Comparison of ENCODE assay signal across 1 cellular context in genomic region chr11:61971177-61972111, GRCh38.
TF ChIP-seq lines count a peak whose summit lies in the region.

No MANE protein-coding gene starts in this region.

TF ChIP-seq in HepG2, 621 proteins besides CTCF, POLR2A, EP300 and RAD21 (continued from another document and continues in another):
- TF ChIP-seq HNRNPL (IDR thresholded peaks at IDR 0.05; ENCODE audit: low read depth, low read length) (no peak), ZSCAN22 (CRISPR knock-in tag; IDR thresholded peaks at IDR 0.05) (no peak), ZXDC (CRISPR knock-in tag; IDR thresholded peaks at IDR 0.05) (peak; percentile 60; the same call in 1 of the 2 replicates), HMG20A (CRISPR knock-in tag; IDR thresholded peaks at IDR 0.05; ENCODE audit: borderline replicate concordance) (no peak), PRDM4 (CRISPR knock-in tag; IDR thresholded peaks at IDR 0.05; ENCODE audit: borderline replicate concordance) (no peak), NR2F2 (IDR thresholded peaks at IDR 0.05; ENCODE audit: borderline replicate concordance, low read depth) (no peak), ZNF142 (CRISPR knock-in tag; IDR thresholded peaks at IDR 0.05) (0 out of 2 replicates have a peak, but pooled peaks have one; percentile 55), ZNF724P (CRISPR knock-in tag; IDR thresholded peaks at IDR 0.05; ENCODE audit: borderline replicate concordance) (no peak), EEA1 (CRISPR knock-in tag; IDR thresholded peaks at IDR 0.05; ENCODE audit: borderline replicate concordance) (no peak), SIX1 (CRISPR knock-in tag; IDR thresholded peaks at IDR 0.05; ENCODE audit: borderline replicate concordance) (no peak), ZNF496 (CRISPR knock-in tag; IDR thresholded peaks at IDR 0.05; ENCODE audit: insufficient replicate concordance) (no peak), GPBP1L1 (CRISPR knock-in tag; IDR thresholded peaks at IDR 0.05) (no peak), FOXP4 (CRISPR knock-in tag; IDR thresholded peaks at IDR 0.05) (peak; percentile 69), SMAD1 (CRISPR knock-in tag; IDR thresholded peaks at IDR 0.05; ENCODE audit: borderline replicate concordance, low read depth) (no peak), NRL (CRISPR knock-in tag; IDR thresholded peaks at IDR 0.05; ENCODE audit: borderline replicate concordance) (0 out of 2 replicates have a peak, but pooled peaks have one; percentile 12), SNAPC5 (CRISPR knock-in tag; IDR thresholded peaks at IDR 0.05; ENCODE audit: borderline replicate concordance) (no peak), ZNF800 (CRISPR knock-in tag; IDR thresholded peaks at IDR 0.05) (no peak), ZNF441 (CRISPR knock-in tag; IDR thresholded peaks at IDR 0.05; ENCODE audit: borderline replicate concordance) (0 out of 2 replicates have a peak, but pooled peaks have one; percentile 20), RERE (CRISPR knock-in tag; IDR thresholded peaks at IDR 0.05; ENCODE audit: low read depth) (peak; percentile 66), ZNF558 (CRISPR knock-in tag; IDR thresholded peaks at IDR 0.05; ENCODE audit: borderline replicate concordance) (no peak), MEF2D (CRISPR knock-in tag; IDR thresholded peaks at IDR 0.05) (no peak; the same call in 1 of the 2 replicates)
